In genomic region chr12:53625373-53625945, GRCh38 we compare ENCODE assay signal across 8 cellular contexts. TPM values are rescaled to one million over a fixed set of nuclear protein-coding genes. Genes with fewer than 3 reads are reported as not detected.
A peak's percentile ranks its signal among the peaks of the same experiment; 100 is the strongest.
DNase-seq lines count a peak whose midpoint lies in the region; FAIRE-seq and TF ChIP-seq lines count a peak whose summit lies in the region.

No MANE protein-coding gene starts in this region.

- peak overlapping the region; percentile 31 for H3K4me3 ChIP-seq in NT2/D1 (ENCODE audit: insufficient read length, low read depth)
- H3K4me3 ChIP-seq in H1 (ENCODE audit: extremely low read depth in 1 of 4, insufficient read depth in 2 of 4, low read depth in 3 of 4, low read length in 4 of 4), result peak overlapping the region; percentile 29 to 78 (median 48)
- H3K4me3 ChIP-seq in neuron (ENCODE audit: low read length), result peak overlapping the region; percentile 76

- H3K4ac ChIP-seq in H1 (replicated peaks; ENCODE audit: insufficient read length, low read depth, low read length), result no peak overlapping the region

- H3K4me1 Mint-ChIP-seq in CD14-positive monocyte, result peaks cover 49% of the 10 kb centered on the region

- H3K4me1 ChIP-seq in NT2/D1 (ENCODE audit: insufficient read depth, insufficient read length) (no peaks in the 10 kb centered on the region), H1 (replicated peaks in 1 of 4; ENCODE audit: control insufficient read depth in 3 of 4, insufficient read depth in 4 of 4, low read length in 3 of 4) (peaks cover 0 to 7% (median 3%) of the 10 kb centered on the region in 4 experiments; a peak in 4 of 7 replicates), neuron (ENCODE audit: insufficient read depth, low read length) (peaks cover 22% of the 10 kb centered on the region)

- no peak for FAIRE-seq in H1 (lab: Jason Lieb, UNC)

- peaks cover 3% of the 10 kb centered on the region; the same call in 1 of the 2 replicates for H3K79me1 ChIP-seq in H1 (ENCODE audit: low read depth, low read length)

- H2BK120ac ChIP-seq in H1 (replicated peaks; ENCODE audit: low read depth, low read length), result peak overlapping the region; percentile 18

- H4K5ac ChIP-seq in H1 (ENCODE audit: insufficient read length, low read depth, low read length), result no peak overlapping the region

- H3K36me3 ChIP-seq in NT2/D1 (ENCODE audit: insufficient read depth, insufficient read length, low read length) (no peaks in the 10 kb centered on the region), H1 (ENCODE audit: control insufficient read depth in 2 of 4, insufficient read depth in 4 of 4, low read length in 3 of 4) (no peaks in the 10 kb centered on the region), neuron (ENCODE audit: insufficient read depth, low read length) (no peaks in the 10 kb centered on the region)

- H3K23ac ChIP-seq in H1 (ENCODE audit: insufficient read length), result no peak overlapping the region

- peaks cover 0 to 36% of the 10 kb centered on the region in 2 experiments; a peak in 2 of 4 replicates for H3K79me2 ChIP-seq in H1 (ENCODE audit: control insufficient read depth in 1 of 2, insufficient read depth in 2 of 2, low read length in 2 of 2)

- WGBS in H1 (ENCODE audit: extremely low coverage in 1 of 2, insufficient coverage in 1 of 2, insufficient read length in 1 of 2, insufficient replicate concordance in 2 of 2, low coverage in 1 of 2, low lambda C conversion rate in 2 of 2, missing lambda C conversion rate in 1 of 2), 2 experiments, result 82% methylated on average over 3 of the region's 5 CpGs; no CpG with 5 or more reads in 1 of the 2 experiments

- no peak for TF ChIP-seq CTCF in CD14-positive monocyte (IDR thresholded peaks at IDR 0.05)
- TF ChIP-seq CTCF in H1 (IDR thresholded peaks at IDR 0.05; ENCODE audit: control extremely low read depth in 1 of 3, insufficient read depth in 1 of 3, low read depth in 1 of 3, low read length in 3 of 3), result no peak

- peaks cover 1 to 12% of the 10 kb centered on the region in 2 donors for H3K36me3 Mint-ChIP-seq in CD14-positive monocyte

- H3K9ac ChIP-seq in NT2/D1 (ENCODE audit: insufficient read length, low read depth) (peak overlapping the region; percentile 14), H1 (replicated peaks in 1 of 4; ENCODE audit: extremely low read depth in 1 of 4, low read depth in 3 of 4, low read length in 3 of 4) (peak overlapping the region in 2 of 4 experiments; percentile 20 to 51; a peak in 2 of 7 replicates)

- H3K27me3 Mint-ChIP-seq in CD14-positive monocyte (ENCODE audit: low read depth in 3 of 3), result peaks cover 0 to 2% (median 1%) of the 10 kb centered on the region in 3 donors

- H2BK15ac ChIP-seq in H1 (ENCODE audit: low read length), result 0 out of 2 replicates have a peak overlapping the region, but pooled peaks have one; percentile 72

- H3K9me3 ChIP-seq in NT2/D1 (ENCODE audit: insufficient read depth, low read length) (no peaks in the 10 kb centered on the region), H1 (ENCODE audit: insufficient read depth in 2 of 2, low read depth in 1 of 2, low read length in 1 of 2) (no peaks in the 10 kb centered on the region), neuron (ENCODE audit: low read length) (no peaks in the 10 kb centered on the region)

- H3K27ac Mint-ChIP-seq in CD14-positive monocyte, result peak overlapping the region; percentile 91 to 100 (median 96)

- peak overlapping the region; percentile 23 for H3K56ac ChIP-seq in H1 (replicated peaks; ENCODE audit: insufficient read length, low read depth, low read length)

- no peak overlapping the region for H3K14ac ChIP-seq in H1 (ENCODE audit: insufficient read length)

- CTCF ChIA-PET in H1 (lab: Charles Lee; ENCODE audit: partially characterized antibody), result interaction anchor here (0.9 to 1.4 kb wide), 3 partner anchors 10 to 50 kb away, joined by 3 to 5 read pairs (median 4); no protein-coding TSS in a partner anchor

- H3K27me3 ChIP-seq in NT2/D1 (ENCODE audit: insufficient read depth, insufficient read length) (no peaks in the 10 kb centered on the region), H1 (replicated peaks in 1 of 4; ENCODE audit: control insufficient read depth in 3 of 4, extremely low read depth in 1 of 4, insufficient read depth in 3 of 4, low read length in 3 of 4) (no peaks in the 10 kb centered on the region), neuron (ENCODE audit: insufficient read depth, low read length) (no peaks in the 10 kb centered on the region)

- H2BK20ac ChIP-seq in H1 (ENCODE audit: low read length), result no peak overlapping the region

- TF ChIP-seq RAD21 in H1 (IDR thresholded peaks at IDR 0.05 in 1 of 2, conservative IDR thresholded peaks at IDR 0.05 in 1 of 2; ENCODE audit: low read depth in 2 of 2, low read length in 2 of 2), result no peak

- H4K8ac ChIP-seq in H1 (ENCODE audit: extremely low read depth, insufficient read depth, low read length), result no peak overlapping the region

- H3K23me2 ChIP-seq in H1 (ENCODE audit: low read depth, low read length), result peaks cover 2% of the 10 kb centered on the region; the same call in 1 of the 2 replicates

- no peaks in the 10 kb centered on the region for H3K9me3 Mint-ChIP-seq in CD14-positive monocyte

- H2BK5ac ChIP-seq in H1 (ENCODE audit: low read depth, low read length), result no peak overlapping the region; the same call in 1 of the 2 replicates

- 0 out of 2 replicates have a peak overlapping the region, but pooled peaks have one; percentile 31 for H2BK12ac ChIP-seq in H1 (ENCODE audit: low read depth, low read length)

- H4K20me1 ChIP-seq in H1 (replicated peaks in 1 of 2; ENCODE audit: control insufficient read depth in 1 of 2, insufficient read depth in 2 of 2, low read length in 2 of 2), result no peaks in the 10 kb centered on the region

- no peak overlapping the region; the same call in 1 of the 2 replicates for H2AK5ac ChIP-seq in H1 (ENCODE audit: low read depth, low read length)

- H3K18ac ChIP-seq in H1 (ENCODE audit: extremely low read depth, low read length), result peak overlapping the region; percentile 40; the same call in 1 of the 2 replicates

- peak overlapping the region; percentile 67 to 97 for H3K4me2 ChIP-seq in H1 (ENCODE audit: insufficient read depth in 1 of 2, low read depth in 2 of 2, low read length in 2 of 2)

- DNase-seq in CD14-positive monocyte (ENCODE audit: low spot score) (no peak), NT2/D1 (ENCODE audit: low read depth, low spot score) (no peak), H1 (ENCODE audit: low read depth in 1 of 2, low spot score in 2 of 2) (no peak), CD1c-positive myeloid dendritic cell (ENCODE audit: extremely low spot score) (no peak)
- no peak for DNase-seq in stimulated activated CD4-positive, alpha-beta T cell treated with anti-CD3 and anti-CD28 coated beads, Interleukin-12 subunit alpha, Interleukin-12 subunit beta, amount 100 ng/mL, for 4 hours
- DNase-seq in stimulated activated CD4-positive, alpha-beta T cell treated with anti-CD3 and anti-CD28 coated beads, Interleukin-2, amount 100 ng/mL, for 48 hours, result no peak
- DNase-seq in stimulated activated CD4-positive, alpha-beta T cell treated with anti-CD3 and anti-CD28 coated beads, Interleukin-2, amount 100 ng/mL, for 24 hours, result no peak

- no peak overlapping the region for H4K91ac ChIP-seq in H1 (replicated peaks; ENCODE audit: insufficient read length, low read length)

- no peak for TF ChIP-seq EP300 in H1 (IDR thresholded peaks at IDR 0.05; ENCODE audit: borderline replicate concordance in 1 of 2, low read depth in 2 of 2, low read length in 2 of 2)

- POLR2A ChIA-PET in H1 (lab: Charles Lee; ENCODE audit: partially characterized antibody), result interaction anchor here (0.6 to 10.4 kb wide), 9 partner anchors 8 to 124 kb away, joined by 3 to 53 read pairs (median 5); partner anchors contain the start of genes ATP5MC2 and TARBP2

- peak overlapping the region; percentile 91 to 98 for H3K4me3 Mint-ChIP-seq in CD14-positive monocyte

- intact Hi-C loops in CD14-positive monocyte (cut with micrococcal nuclease), result loop anchor here in 1 of 2 donors (5.0 to 10.0 kb wide), 2 partner anchors 48 to 49 kb away; partner anchors contain the start of gene ATP5MC2

- H2AFZ ChIP-seq in H1 (ENCODE audit: low read length), result no peak overlapping the region
- H2AFZ ChIP-seq in neuron (ENCODE audit: low read depth, low read length), result no peak overlapping the region

- H3K27ac ChIP-seq in H1 (ENCODE audit: low read depth, low read length), result no peak overlapping the region

- TF ChIP-seq POLR2A in H1 (IDR thresholded peaks at IDR 0.05; ENCODE audit: control extremely low read depth in 1 of 2, low read depth in 2 of 2, low read length in 2 of 2), result no peak

TF ChIP-seq in H1, 55 proteins besides CTCF, POLR2A, EP300 and RAD21:
- TF ChIP-seq BACH1 (IDR thresholded peaks at IDR 0.05; ENCODE audit: low read length), result peak; percentile 8; the same call in 1 of the 2 replicates
- no peak for TF ChIP-seq CHD1 (IDR thresholded peaks at IDR 0.05; ENCODE audit: low read depth, low read length)

RNA-seq across cellular contexts. Expression of gene ATF7, which starts 0.7 kb away (rescaled TPM):
- 10 to 100 TPM; 21.7 to 24.4 TPM for polyA plus RNA-seq in CD14-positive monocyte
- total RNA-seq in H1 (2021; fragmentation: NEBNext Ultra II Directional; extraction: Animal tissue kit (Norgen Biotek cat#: 25700)), result 16.6 and 18.4 TPM in 2 replicates
- 8.3 and 10.1 TPM in 2 replicates for polyA plus RNA-seq in H1 (2011; rRNA removed)
- polyA plus RNA-seq in H1 (2011; cell fraction: cytosol; rRNA removed), result 7.2 TPM
- polyA plus RNA-seq in H1 (2011; cell fraction: nucleus; rRNA removed), result 12.8 TPM
- 6.9 to 11.0 TPM (median 8.5 TPM) in 4 replicates for polyA plus RNA-seq in H1 (2012, experiment 1 of 2)
- 4.1 TPM for polyA plus RNA-seq in H1 (2012, experiment 2 of 2)
- polyA plus RNA-seq in H1 (2013, experiment 1 of 2), result 7.4 TPM
- 7.8 TPM for polyA plus RNA-seq in H1 (2013, experiment 2 of 2)
- 17.9 and 21.9 TPM in 2 replicates for polyA minus RNA-seq in H1 (2011; rRNA and poly(A)+ RNA removed)
- polyA minus RNA-seq in H1 (2011; cell fraction: cytosol; rRNA and poly(A)+ RNA removed), result 11.2 TPM
- 14.2 TPM for polyA minus RNA-seq in H1 (2011; cell fraction: nucleus; rRNA and poly(A)+ RNA removed)

RNA-seq across cellular contexts. Expression of gene ATP5MC2, which starts 50.4 kb away (rescaled TPM):
- polyA plus RNA-seq in CD14-positive monocyte (100 to 1,000 TPM; 498 to 522 TPM), H1 (2011; rRNA removed) (823 and 952 TPM in 2 replicates)
- 401 and 408 TPM in 2 replicates for total RNA-seq in H1 (2021; fragmentation: NEBNext Ultra II Directional; extraction: Animal tissue kit (Norgen Biotek cat#: 25700))
- polyA plus RNA-seq in H1 (2011; cell fraction: cytosol; rRNA removed), result 584 TPM
- 709 TPM for polyA plus RNA-seq in H1 (2011; cell fraction: nucleus; rRNA removed)
- polyA plus RNA-seq in H1 (2012, experiment 1 of 2), result 445 to 731 TPM (median 682 TPM) in 4 replicates
- polyA plus RNA-seq in H1 (2012, experiment 2 of 2), result 757 TPM
- 530 TPM for polyA plus RNA-seq in H1 (2013, experiment 1 of 2)
- polyA plus RNA-seq in H1 (2013, experiment 2 of 2), result 521 TPM
- 687 and 870 TPM in 2 replicates for polyA minus RNA-seq in H1 (2011; rRNA and poly(A)+ RNA removed)
- polyA minus RNA-seq in H1 (2011; cell fraction: cytosol; rRNA and poly(A)+ RNA removed), result 270 TPM
- 276 TPM for polyA minus RNA-seq in H1 (2011; cell fraction: nucleus; rRNA and poly(A)+ RNA removed)
